ENCODE assay signal across 27 cellular contexts in genomic region chr2:154555700-154556099, GRCh38.
"Had no signal": no experiment of that assay in that cellular context is flagged by ENCODE, and none has a peak within 500 bp of the region (broad histone marks: within the 10 kb centered on the region; RNA-seq: fewer than 3 reads in every experiment).

No MANE protein-coding gene starts in this region.

- ATAC-seq: PC-3 had no signal

- DNase-seq: Karpas-422, KBM-7, NCI-H1048, NCI-H1092 treated with DMSO at 0.1 percent for 48 hours, NCI-H1417 treated with DMSO at 0.1 percent for 48 hours, NCI-H1436 treated with DMSO at 0.1 percent for 48 hours, NCI-H187, NCI-H1930, NCI-H2029 treated with DMSO at 0.1 percent for 48 hours, NCI-H2081 treated with DMSO at 0.1 percent for 48 hours, NCI-H2107, NCI-H2171, NCI-H226, NCI-H446 treated with DMSO at 0.1 percent for 48 hours, NCI-H510A, NCI-H524, NCI-H526, NCI-H748 treated with DMSO at 0.1 percent for 48 hours, NCI-H82, PC-3, Peyer's patch, Right ventricle myocardium superior, SHP77 treated with DMSO at 0.1 percent for 48 hours, SK-N-SH, T-helper 1 cell had no signal

- H3K9me2 ChIP-seq: SK-N-SH had no signal

- H3K36me3 ChIP-seq: Peyer's patch, SJSA1 had no signal

- H3K9ac ChIP-seq: KMS-11, SK-N-SH had no signal

- H3K27ac ChIP-seq: KMS-11, Peyer's patch, SJSA1 had no signal

- H3K4me3 ChIP-seq: Peyer's patch, SJSA1 had no signal

- H3K9me3 ChIP-seq: Peyer's patch, SK-N-SH had no signal

- H3K27me3 ChIP-seq: Peyer's patch, SJSA1 had no signal

- H3K4me1 ChIP-seq: Peyer's patch, SJSA1 had no signal

- H3K4me2 ChIP-seq: KMS-11, SK-N-SH had no signal
